8 cellular contexts compared by ENCODE assay signal in genomic region chr1:6419397-6419802, GRCh38. TPM values are rescaled to one million over a fixed set of nuclear protein-coding genes. Genes with fewer than 3 reads are reported as not detected.
DNase-seq lines count a peak whose midpoint lies in the region; ATAC-seq and TF ChIP-seq lines count a peak whose summit lies in the region.

No MANE protein-coding gene starts in this region.

- H3K27ac ChIP-seq in right atrium auricular region (no peak overlapping the region), mammary epithelial cell (ENCODE audit: insufficient read depth, low read depth, low read length) (peak overlapping the region; percentile 29), urinary bladder (ENCODE audit: low read depth) (no peak overlapping the region)

- peaks cover 30% of the 10 kb centered on the region for H3K79me2 ChIP-seq in mammary epithelial cell (ENCODE audit: insufficient read depth, low read length)

- H4K20me1 ChIP-seq in mammary epithelial cell (ENCODE audit: insufficient read depth, low read length) = no peaks in the 10 kb centered on the region

- H3K4me2 ChIP-seq in mammary epithelial cell (ENCODE audit: insufficient read depth, low read depth, low read length) = peak overlapping the region; percentile 84

- 0% methylated on average over 12 of the region's 48 CpGs for WGBS in mammary epithelial cell (ENCODE audit: low coverage, missing lambda C conversion rate)
- 2% methylated on average over 48 of the region's 48 CpGs for WGBS in urinary bladder

- H3K4me1 ChIP-seq in right atrium auricular region = peaks cover 0 to 42% of the 10 kb centered on the region in 2 donors
- peaks cover 73% of the 10 kb centered on the region for H3K4me1 ChIP-seq in mammary epithelial cell (ENCODE audit: insufficient read depth, low read length)
- no peaks in the 10 kb centered on the region for H3K4me1 ChIP-seq in urinary bladder (ENCODE audit: insufficient read depth)

- CTCF ChIA-PET in mammary epithelial cell (lab: Charles Lee; ENCODE audit: low non-redundant PET) = interaction anchor here (1.3 kb wide), 1 partner anchor 18 kb away, joined by 5 read pairs; no protein-coding TSS in a partner anchor

- H3K9me3 ChIP-seq in right atrium auricular region (no peaks in the 10 kb centered on the region), mammary epithelial cell (replicated peaks; ENCODE audit: insufficient read depth, low read length) (no peaks in the 10 kb centered on the region)

- intact Hi-C loops in Right ventricle myocardium inferior (cut with DNase I) = no loop called here
- intact Hi-C loops in mammary epithelial cell (cut with micrococcal nuclease) = no loop called here

- H3K27me3 ChIP-seq in right atrium auricular region (peaks cover 35 to 53% of the 10 kb centered on the region in 2 donors), mammary epithelial cell (ENCODE audit: insufficient read depth, low read length) (no peaks in the 10 kb centered on the region)

- TF ChIP-seq CTCF in right atrium auricular region (IDR thresholded peaks at IDR 0.05) = no peak
- no peak for TF ChIP-seq CTCF in mammary epithelial cell (conservative IDR thresholded peaks at IDR 0.05 in 1 of 2, IDR thresholded peaks at IDR 0.05 in 1 of 2; ENCODE audit: extremely low read depth in 1 of 2, insufficient read depth in 1 of 2, low read depth in 1 of 2, low read length in 2 of 2)

- peak overlapping the region; percentile 70 for H2AFZ ChIP-seq in mammary epithelial cell (ENCODE audit: low read depth, low read length)

- DNase-seq in right atrium auricular region (ENCODE audit: low spot score) = no peak
- DNase-seq in Right ventricle myocardium inferior (ENCODE audit: missing footprints) = no peak
- DNase-seq in mammary epithelial cell = no peak
- DNase-seq in lung microvascular endothelial cell (ENCODE audit: low read depth in 2 of 2) = peak; percentile 56 to 57
- DNase-seq in dedifferentiated amniotic fluid mesenchymal stem cell (ENCODE audit: extremely low spot score) = no peak
- DNase-seq in SIG-M5 treated with dmso at 0.1 percent for 504 hours (lab: John Stamatoyannopoulos, UW; ENCODE audit: unreplicated experiment) = no peak

- ATAC-seq in Right ventricle myocardium inferior (no peak), HG03095 (IDR thresholded peaks at IDR 0.05; ENCODE audit: unreplicated experiment) (no peak)

- H3K9ac ChIP-seq in mammary epithelial cell (ENCODE audit: insufficient read depth, low read length) = peak overlapping the region; percentile 41

- dilution Hi-C loops in mammary epithelial cell (cut with HindIII; ENCODE audit: low sequenced_read_pairs) = no loop called here

- BruUV-seq in mammary epithelial cell (replicated peaks; lab: Mats Ljungman, UMichigan) = no TSS peak

- in situ Hi-C loops in mammary epithelial cell (cut with MboI; ENCODE audit: low sequenced_read_pairs in 2 of 2) = loop anchor here in 1 of 2 donors (10.0 to 25.0 kb wide), 2 partner anchors 65 to 157 kb away; partner anchors contain the start of gene GPR153

- H3K4me3 ChIP-seq in right atrium auricular region (peak overlapping the region; percentile 15 to 47), mammary epithelial cell (replicated peaks in 1 of 3; ENCODE audit: insufficient read depth in 1 of 3, low read depth in 2 of 3, low read length in 3 of 3) (peak overlapping the region; percentile 56 to 61 (median 60)), urinary bladder (ENCODE audit: low read depth, low read length) (peak overlapping the region; percentile 35)

- H3K36me3 ChIP-seq in right atrium auricular region = no peaks in the 10 kb centered on the region
- no peaks in the 10 kb centered on the region for H3K36me3 ChIP-seq in mammary epithelial cell (ENCODE audit: insufficient read depth, low read length)
- no peaks in the 10 kb centered on the region for H3K36me3 ChIP-seq in urinary bladder (ENCODE audit: insufficient read depth)

RNA-seq across cellular contexts. Expression of gene HES2, which starts 0.3 kb away (rescaled TPM):
- total RNA-seq in right atrium auricular region (not detected), Right ventricle myocardium inferior (not detected), mammary epithelial cell (10 to 100 TPM; 54.3 to 70.8 TPM), lung microvascular endothelial cell (7.3 and 19.8 TPM in 2 replicates), urinary bladder (0.53 TPM)
- polyA plus RNA-seq in mammary epithelial cell (29.0 TPM), urinary bladder (0.03 TPM)
- polyA minus RNA-seq in mammary epithelial cell = 21.4 TPM

RNA-seq across cellular contexts. Expression of gene ESPN, which starts 5.2 kb away (rescaled TPM):
- total RNA-seq in right atrium auricular region (under 1 TPM in 1 of 2 donors, not detected in 1; 0.47 TPM), Right ventricle myocardium inferior (0.24 TPM), mammary epithelial cell (1 to 10 TPM; 2.4 to 2.5 TPM), lung microvascular endothelial cell (0.20 and 0.65 TPM in 2 replicates), urinary bladder (0.58 TPM)
- polyA plus RNA-seq in mammary epithelial cell (0.27 TPM), urinary bladder (0.53 TPM)
- not detected for polyA minus RNA-seq in mammary epithelial cell

RNA-seq across cellular contexts. Expression of gene ACOT7, which starts 25.8 kb away (rescaled TPM):
- total RNA-seq in right atrium auricular region (10 to 100 TPM in 1 of 2 donors, 1 to 10 TPM in 1; 6.6 to 10.7 TPM), Right ventricle myocardium inferior (9.8 TPM), mammary epithelial cell (100 to 1,000 TPM in 1 of 2 donors, 10 to 100 TPM in 1; 67.2 to 193 TPM), lung microvascular endothelial cell (10.7 and 25.1 TPM in 2 replicates), urinary bladder (6.9 TPM)
- polyA plus RNA-seq in mammary epithelial cell (365 TPM), urinary bladder (36.8 TPM)
- polyA minus RNA-seq in mammary epithelial cell = 208 TPM

RNA-seq across cellular contexts. Expression of gene TNFRSF25, which starts 46.6 kb away (rescaled TPM):
- total RNA-seq in right atrium auricular region (1 to 10 TPM; 4.4 to 7.4 TPM), Right ventricle myocardium inferior (11.4 TPM), mammary epithelial cell (10 to 100 TPM in 1 of 2 donors, 1 to 10 TPM in 1; 6.7 to 60.9 TPM), lung microvascular endothelial cell (3.3 and 5.2 TPM in 2 replicates), urinary bladder (7.1 TPM)
- polyA plus RNA-seq in mammary epithelial cell (21.0 TPM), urinary bladder (4.3 TPM)
- polyA minus RNA-seq in mammary epithelial cell = 5.8 TPM

Comparison
In these comparisons a context has a peak if more than half of its experiments do, and no peak if none do; other contexts are left out.
1. DNase-seq: peak in lung microvascular endothelial cell (2 of 2); none in right atrium auricular region (single experiment), Right ventricle myocardium inferior (single experiment), mammary epithelial cell (single experiment), dedifferentiated amniotic fluid mesenchymal stem cell (single experiment) and SIG-M5 treated with dmso at 0.1 percent for 504 hours (single experiment).
2. Peak in every context shown above with its lines, with median percentiles within 50 percentile points of each other: H3K4me3 ChIP-seq.